In the genomic region with DNA sequence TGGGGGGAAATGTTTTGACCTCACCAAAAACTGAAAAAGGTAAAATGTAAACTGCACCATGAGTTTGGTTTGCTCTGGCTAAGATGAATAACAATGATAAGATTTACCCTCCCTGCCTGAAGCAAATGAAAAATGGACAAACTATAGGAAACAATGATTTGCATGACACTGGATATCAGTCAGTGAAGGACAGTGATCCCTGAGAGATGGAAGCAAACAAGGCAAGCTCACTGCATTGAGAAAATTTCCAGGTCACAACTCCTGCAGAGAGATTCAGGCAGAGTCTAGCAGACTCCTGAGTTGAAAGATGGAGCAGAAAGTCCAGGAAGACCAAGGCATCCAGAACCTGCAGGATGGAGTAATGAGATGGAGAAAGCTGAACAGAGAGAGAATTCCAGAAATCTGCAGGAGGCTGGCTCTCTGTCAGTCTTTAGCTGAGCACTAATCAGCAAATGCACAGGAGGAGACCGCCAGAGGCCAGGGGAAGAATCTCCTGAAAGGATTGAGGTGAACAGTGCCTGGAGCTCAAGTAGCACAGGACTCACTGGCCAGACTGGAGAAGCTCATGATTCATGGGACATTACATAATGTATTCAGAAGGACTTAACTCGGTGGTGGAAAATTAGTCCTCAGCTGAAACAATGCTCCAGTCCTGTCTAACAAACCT, we compare ENCODE assay signal across 20 cellular contexts.
"Had no signal": no experiment of that assay in that cellular context is flagged by ENCODE, and none has a peak within 500 bp of the region (broad histone marks: within the 10 kb centered on the region; RNA-seq: fewer than 3 reads in every experiment).

No MANE protein-coding gene starts in this region.

- DNase-seq: effector CD8-positive, alpha-beta T cell; gastrocnemius medialis; heart right ventricle; hypothalamus; kidney; left cardiac atrium; left ventricle myocardium superior; naive thymus-derived CD4-positive, alpha-beta T cell; nephron progenitor cell; sigmoid colon; stimulated activated CD4-positive, alpha-beta T cell treated with anti-CD3 and anti-CD28 coated beads, Interleukin-12 subunit alpha, Interleukin-12 subunit beta, amount 100 ng/mL, for 4 hours; stimulated activated naive CD4-positive, alpha-beta T cell; stomach; substantia nigra; trophoblast cell had no signal

- H3K36me3 ChIP-seq: esophagus muscularis mucosa, gastrocnemius medialis, heart right ventricle, right atrium auricular region, sigmoid colon, stomach, thoracic aorta had no signal

- H3K27me3 ChIP-seq: gastrocnemius medialis, right atrium auricular region, sigmoid colon had no signal

- H3K9me3 ChIP-seq: esophagus muscularis mucosa, gastrocnemius medialis, heart right ventricle, right atrium auricular region, sigmoid colon, stomach, thoracic aorta had no signal

- FAIRE-seq: kidney had no signal

- H3K4me3 ChIP-seq: coronary artery, esophagus muscularis mucosa, gastrocnemius medialis, heart right ventricle, right atrium auricular region, sigmoid colon, skin epidermis, stomach, thoracic aorta had no signal

- H3K4me1 ChIP-seq: esophagus muscularis mucosa, gastrocnemius medialis, heart right ventricle, right atrium auricular region, sigmoid colon, stomach had no signal
